In genomic region chr15:64825081-64825430, GRCh38 we compare ENCODE assay signal across 8 cellular contexts. TPM values are rescaled to one million over a fixed set of nuclear protein-coding genes. Genes with fewer than 3 reads are reported as not detected.
DNase-seq lines count a peak whose midpoint lies in the region; ATAC-seq and TF ChIP-seq lines count a peak whose summit lies in the region.

No MANE protein-coding gene starts in this region.

- CTCF ChIA-PET in BJ (lab: Yijun Ruan, JAX) = interaction anchor here (0.7 kb wide), 1 partner anchor 97 kb away, joined by 3 read pairs; no protein-coding TSS in a partner anchor
- CTCF ChIA-PET in HEK293 (lab: Yijun Ruan, JAX) = no interaction called here
- CTCF ChIA-PET in activated CD4-positive, alpha-beta memory T cell treated with anti-CD3 and anti-CD28 coated beads for 36 hours (lab: Charles Lee) = interaction anchor here (1.0 to 2.4 kb wide), 3 partner anchors 11 to 13 kb away, joined by 4 to 24 read pairs (median 6); no protein-coding TSS in a partner anchor

- H3K27me3 Mint-ChIP-seq in activated CD4-positive, alpha-beta memory T cell treated with anti-CD3 and anti-CD28 coated beads for 36 hours = peaks cover 4% of the 10 kb centered on the region
- H3K27me3 Mint-ChIP-seq in stimulated activated naive CD8-positive, alpha-beta T cell treated with anti-CD3 and anti-CD28 coated beads, Interleukin-15, Interleukin-2, amounts not matched to agents 100 ng/mL and 50 ng/mL, for 24 hours = peaks cover 3% of the 10 kb centered on the region

- H3K4me1 Mint-ChIP-seq in activated CD4-positive, alpha-beta memory T cell treated with anti-CD3 and anti-CD28 coated beads for 36 hours (ENCODE audit: low read depth) = peaks cover 24% of the 10 kb centered on the region
- H3K4me1 Mint-ChIP-seq in stimulated activated naive CD8-positive, alpha-beta T cell treated with anti-CD3 and anti-CD28 coated beads, Interleukin-15, Interleukin-2, amounts not matched to agents 100 ng/mL and 50 ng/mL, for 24 hours (ENCODE audit: low read depth) = peaks cover 31% of the 10 kb centered on the region

- POLR2A ChIA-PET in BJ (lab: Charles Lee) = interaction anchor here (0.5 kb wide), 2 partner anchors 52 to 158 kb away, joined by 3 to 5 read pairs; no protein-coding TSS in a partner anchor
- POLR2A ChIA-PET in HEK293 (lab: Yijun Ruan, JAX) = interaction anchor here (0.7 to 1.7 kb wide), 7 partner anchors 8 to 41 kb away, joined by 3 to 16 read pairs (median 3); no protein-coding TSS in a partner anchor
- POLR2A ChIA-PET in activated CD4-positive, alpha-beta memory T cell treated with anti-CD3 and anti-CD28 coated beads for 36 hours (lab: Charles Lee) = interaction anchor here (1.0 to 1.7 kb wide), 3 partner anchors 11 to 69 kb away, joined by 5 to 8 read pairs (median 6); no protein-coding TSS in a partner anchor

- H3K36me3 Mint-ChIP-seq in activated CD4-positive, alpha-beta memory T cell treated with anti-CD3 and anti-CD28 coated beads for 36 hours = peaks cover 1% of the 10 kb centered on the region
- peaks cover 3% of the 10 kb centered on the region for H3K36me3 Mint-ChIP-seq in stimulated activated naive CD8-positive, alpha-beta T cell treated with anti-CD3 and anti-CD28 coated beads, Interleukin-15, Interleukin-2, amounts not matched to agents 100 ng/mL and 50 ng/mL, for 24 hours (ENCODE audit: low read depth)

- H3K9me3 ChIP-seq in HEK293 (ENCODE audit: control insufficient read depth, insufficient read depth, low read depth, low read length) (no peaks in the 10 kb centered on the region), iPS-15b (ENCODE audit: control insufficient read depth, insufficient read depth, low read length) (no peaks in the 10 kb centered on the region)

- no peaks in the 10 kb centered on the region for H3K9me3 Mint-ChIP-seq in activated CD4-positive, alpha-beta memory T cell treated with anti-CD3 and anti-CD28 coated beads for 36 hours
- no peaks in the 10 kb centered on the region for H3K9me3 Mint-ChIP-seq in stimulated activated naive CD8-positive, alpha-beta T cell treated with anti-CD3 and anti-CD28 coated beads, Interleukin-15, Interleukin-2, amounts not matched to agents 100 ng/mL and 50 ng/mL, for 24 hours

- H3K4me3 Mint-ChIP-seq in activated CD4-positive, alpha-beta memory T cell treated with anti-CD3 and anti-CD28 coated beads for 36 hours = peak overlapping the region; percentile 82
- H3K4me3 Mint-ChIP-seq in stimulated activated naive CD8-positive, alpha-beta T cell treated with anti-CD3 and anti-CD28 coated beads, Interleukin-15, Interleukin-2, amounts not matched to agents 100 ng/mL and 50 ng/mL, for 24 hours = peak overlapping the region; percentile 90

- no peak for DNase-seq in BJ (ENCODE audit: low read depth)
- no peak for DNase-seq in activated CD4-positive, alpha-beta memory T cell treated with anti-CD3 and anti-CD28 coated beads for 36 hours
- DNase-seq in T1000 (lab: John Stamatoyannopoulos, UW) = no peak
- DNase-seq in GM19238 (ENCODE audit: insufficient read length, low spot score) = no peak

- no peak for ATAC-seq in HG02798 (IDR thresholded peaks at IDR 0.05; ENCODE audit: poor library complexity, unreplicated experiment)

- no peak overlapping the region for H3K27ac ChIP-seq in HEK293 (ENCODE audit: extremely low read depth, low read depth, low read length)

- intact Hi-C loops in activated CD4-positive, alpha-beta memory T cell treated with anti-CD3 and anti-CD28 coated beads for 36 hours (cut with micrococcal nuclease) = loop anchor here (1.0 to 2.0 kb wide), 4 partner anchors 10 to 78 kb away; partner anchors contain the start of gene PLEKHO2

- H3K27ac Mint-ChIP-seq in activated CD4-positive, alpha-beta memory T cell treated with anti-CD3 and anti-CD28 coated beads for 36 hours = peak overlapping the region; percentile 56
- H3K27ac Mint-ChIP-seq in stimulated activated naive CD8-positive, alpha-beta T cell treated with anti-CD3 and anti-CD28 coated beads, Interleukin-15, Interleukin-2, amounts not matched to agents 100 ng/mL and 50 ng/mL, for 24 hours = peak overlapping the region; percentile 76

- peak overlapping the region; percentile 88 for H3K9ac ChIP-seq in iPS-15b (ENCODE audit: low read depth, low read length)

- H3K27me3 ChIP-seq in BJ (ENCODE audit: control insufficient read depth, insufficient read depth, low read length) (no peaks in the 10 kb centered on the region), iPS-15b (ENCODE audit: control insufficient read depth, insufficient read depth, low read length) (no peaks in the 10 kb centered on the region)

- H3K36me3 ChIP-seq in BJ (ENCODE audit: control insufficient read depth, insufficient read depth, low read length) = no peaks in the 10 kb centered on the region; the same call in 1 of the 2 replicates
- peaks cover 0 to 19% of the 10 kb centered on the region in 2 experiments; a peak in 1 of 3 replicates for H3K36me3 ChIP-seq in HEK293 (ENCODE audit: control insufficient read depth in 2 of 2, insufficient read depth in 1 of 2, low read length in 2 of 2)
- peaks cover 33% of the 10 kb centered on the region for H3K36me3 ChIP-seq in iPS-15b (ENCODE audit: control insufficient read depth, insufficient read depth, low read length)

- H3K4me3 ChIP-seq in BJ (ENCODE audit: low read depth, low read length) (peak overlapping the region; percentile 54), HEK293 (ENCODE audit: low read depth, low read length) (peak overlapping the region; percentile 67), iPS-15b (ENCODE audit: low read depth, low read length) (peak overlapping the region; percentile 99)

- H3K4me1 ChIP-seq in HEK293 (ENCODE audit: control insufficient read depth, insufficient read depth, low read length) (no peaks in the 10 kb centered on the region; the same call in 1 of the 2 replicates), iPS-15b (ENCODE audit: control insufficient read depth, insufficient read depth, low read length) (peaks cover 3% of the 10 kb centered on the region)

- no peak for TF ChIP-seq CTCF in BJ (IDR thresholded peaks at IDR 0.05; ENCODE audit: insufficient read depth, low read depth, low read length)
- no peak for TF ChIP-seq CTCF in HEK293 (tag by site-specific recombination; IDR thresholded peaks at IDR 0.05)

TF ChIP-seq in HEK293, 187 proteins besides CTCF, POLR2A, EP300 and RAD21:
- TF ChIP-seq ZNF10 (tag by site-specific recombination; IDR thresholded peaks at IDR 0.05) (no peak), ZNF513 (tag by site-specific recombination; IDR thresholded peaks at IDR 0.05) (no peak), MYNN (tag by site-specific recombination; IDR thresholded peaks at IDR 0.05; ENCODE audit: borderline replicate concordance) (no peak), ZSCAN30 (tag by site-specific recombination; IDR thresholded peaks at IDR 0.05) (no peak), ZNF112 (tag by site-specific recombination; IDR thresholded peaks at IDR 0.05) (no peak), ZNF239 (tag by site-specific recombination; IDR thresholded peaks at IDR 0.05) (no peak), ZNF785 (tag by site-specific recombination; IDR thresholded peaks at IDR 0.05) (no peak)

RNA-seq across cellular contexts. Expression of gene PIF1, which starts 0.4 kb away (rescaled TPM):
- 7.5 and 10.8 TPM in 2 replicates for polyA plus RNA-seq in BJ (2011; rRNA removed)
- polyA minus RNA-seq in BJ (2011; rRNA and poly(A)+ RNA removed) = 4.8 and 6.8 TPM in 2 replicates
- 10 to 100 TPM; 23.6 to 30.2 TPM for total RNA-seq in activated CD4-positive, alpha-beta memory T cell treated with anti-CD3 and anti-CD28 coated beads for 36 hours

RNA-seq across cellular contexts. Expression of gene PLEKHO2, which starts 16.7 kb away (rescaled TPM):
- polyA plus RNA-seq in BJ (2011; rRNA removed) = 24.7 and 33.6 TPM in 2 replicates
- 22.4 and 32.7 TPM in 2 replicates for polyA minus RNA-seq in BJ (2011; rRNA and poly(A)+ RNA removed)
- total RNA-seq in activated CD4-positive, alpha-beta memory T cell treated with anti-CD3 and anti-CD28 coated beads for 36 hours = 10 to 100 TPM; 15.3 to 15.6 TPM

RNA-seq across cellular contexts. Expression of gene RBPMS2, which starts 49.7 kb away (rescaled TPM):
- 0.45 and 0.67 TPM in 2 replicates for polyA plus RNA-seq in BJ (2011; rRNA removed)
- polyA minus RNA-seq in BJ (2011; rRNA and poly(A)+ RNA removed) = 0.33 and 0.77 TPM in 2 replicates
- total RNA-seq in activated CD4-positive, alpha-beta memory T cell treated with anti-CD3 and anti-CD28 coated beads for 36 hours = under 1 TPM in 1 of 2 experiments, not detected in 1; 0.12 TPM
